Comparison of ENCODE assay signal across 23 cellular contexts in genomic region chr18:41864216-41864615, GRCh38.
DNase-seq lines count a peak whose midpoint lies in the region; ATAC-seq, FAIRE-seq and TF ChIP-seq lines count a peak whose summit lies in the region.
"Had no signal": no experiment of that assay in that cellular context is flagged by ENCODE, and none has a peak within 500 bp of the region (broad histone marks: within the 10 kb centered on the region; RNA-seq: fewer than 3 reads in every experiment).

No MANE protein-coding gene starts in this region.

- H3K27me3 ChIP-seq in H7 (ENCODE audit: control insufficient read depth, insufficient read depth, low read length), result no peaks in the 10 kb centered on the region
- no peaks in the 10 kb centered on the region for H3K27me3 ChIP-seq in foreskin keratinocyte
- H3K27me3 ChIP-seq: BLaER1 treated with 17β-estradiol and CSF1 and Interleukin-3, amounts not matched to agents 10 nM and 100 nM had no signal

- ATAC-seq in GM18861 (IDR thresholded peaks at IDR 0.05; ENCODE audit: unreplicated experiment) (no peak), foreskin keratinocyte (no peak)
- ATAC-seq: A549 had no signal

- H3K4me1 ChIP-seq in foreskin keratinocyte, result peaks cover 2% of the 10 kb centered on the region
- H3K4me1 ChIP-seq: A549; BE2C; BLaER1 treated with 17β-estradiol and CSF1 and Interleukin-3, amounts not matched to agents 10 nM and 100 nM had no signal

- H3K27ac ChIP-seq in foreskin keratinocyte, result no peak overlapping the region
- H3K27ac ChIP-seq: A549; BLaER1 treated with 17β-estradiol and CSF1 and Interleukin-3, amounts not matched to agents 10 nM and 100 nM had no signal

- no peaks in the 10 kb centered on the region for H3K36me3 ChIP-seq in H7 (replicated peaks; ENCODE audit: control insufficient read depth, insufficient read depth, low read length)
- H3K36me3 ChIP-seq: BE2C; BLaER1 treated with 17β-estradiol and CSF1 and Interleukin-3, amounts not matched to agents 10 nM and 100 nM had no signal

- FAIRE-seq in D721Med (lab: Jason Lieb, UNC), result peak; percentile 82
- FAIRE-seq: A549, GM12891, GM18507, H1 had no signal

- DNase-seq in D721Med (ENCODE audit: insufficient read length, low spot score), result no peak
- peak; percentile 12 for DNase-seq in H7
- peak; percentile 4 for DNase-seq in globus pallidus (ENCODE audit: low spot score)
- DNase-seq in pons (ENCODE audit: low spot score), result peak; percentile 56
- no peak for DNase-seq in foreskin keratinocyte
- no peak for DNase-seq in SKM-1 treated with dmso at 0.1 percent for 144 hours (lab: John Stamatoyannopoulos, UW; ENCODE audit: unreplicated experiment)
- DNase-seq: 8988T; ACHN; AML-193; BE2C; CD4-positive, alpha-beta T cell; CD8-positive, alpha-beta memory T cell; DMS53; DMS79 treated with DMSO at 0.1 percent for 48 hours; GF-D8; H9; HFFc6 had no signal

- no peak for TF ChIP-seq CTCF in D721Med (IDR thresholded peaks at IDR 0.05; ENCODE audit: insufficient read depth, missing control alignments)
- no peak for TF ChIP-seq CTCF in foreskin keratinocyte (conservative IDR thresholded peaks at IDR 0.05)

- no peak overlapping the region for H3K4me3 ChIP-seq in H7 (ENCODE audit: insufficient read depth, low read depth, low read length)
- H3K4me3 ChIP-seq: A549; BLaER1 treated with 17β-estradiol and CSF1 and Interleukin-3, amounts not matched to agents 10 nM and 100 nM had no signal

Comparison
In these comparisons a context has a peak if more than half of its experiments do, and no peak if none do; other contexts are left out.
1. DNase-seq: peak in H7 (single experiment), globus pallidus (single experiment) and pons (single experiment); none in D721Med (single experiment), foreskin keratinocyte (0 of 2) and SKM-1 treated with dmso at 0.1 percent for 144 hours (single experiment).